ENCODE assay signal across 1 cellular context in the genomic region with DNA sequence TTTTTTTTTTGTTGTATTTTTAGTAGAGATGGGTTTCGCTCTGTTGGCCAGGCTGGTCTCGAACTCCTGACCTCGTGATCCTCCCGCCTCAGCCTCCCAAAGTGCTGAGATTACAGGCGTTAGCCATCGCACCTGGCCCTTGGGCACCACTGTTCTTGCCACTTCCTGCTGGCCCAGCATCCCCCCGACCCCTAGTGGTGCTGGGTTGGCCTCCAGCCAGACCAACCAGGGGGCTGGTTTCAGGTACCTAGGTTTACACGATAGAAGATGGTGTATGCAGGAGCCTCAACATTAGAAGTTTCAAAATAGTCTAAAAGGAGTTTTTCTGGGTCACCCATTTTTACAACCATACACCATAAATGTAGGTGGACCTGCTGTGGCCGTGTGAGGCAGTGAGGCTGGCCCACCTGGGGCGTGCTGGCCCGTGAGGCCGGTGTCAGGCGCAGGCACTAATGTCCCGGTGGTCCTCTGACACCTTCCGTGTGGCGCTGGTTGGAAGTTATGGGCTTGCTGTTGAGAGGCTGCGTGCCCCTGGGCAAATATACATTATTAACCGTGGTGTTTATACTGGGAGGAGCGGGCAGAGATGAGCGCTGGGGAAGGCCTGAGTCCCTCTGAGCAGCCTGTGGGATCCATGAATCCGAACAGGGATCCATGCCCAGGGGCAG.
TF ChIP-seq lines count a peak whose summit lies in the region.

No MANE protein-coding gene starts in this region.

TF ChIP-seq in SK-N-SH treated with all-trans-retinoic acid at 6 μM for 48 hours, 23 proteins besides CTCF, POLR2A, EP300 and RAD21 (continued from another document):
- TF ChIP-seq GLIS3 (CRISPR knock-in tag; IDR thresholded peaks at IDR 0.05): no peak
- no peak for TF ChIP-seq SNAI2 (CRISPR knock-in tag; IDR thresholded peaks at IDR 0.05)
- TF ChIP-seq TCF4 (CRISPR knock-in tag; IDR thresholded peaks at IDR 0.05; ENCODE audit: borderline replicate concordance): no peak
- TF ChIP-seq, protein P1, sequence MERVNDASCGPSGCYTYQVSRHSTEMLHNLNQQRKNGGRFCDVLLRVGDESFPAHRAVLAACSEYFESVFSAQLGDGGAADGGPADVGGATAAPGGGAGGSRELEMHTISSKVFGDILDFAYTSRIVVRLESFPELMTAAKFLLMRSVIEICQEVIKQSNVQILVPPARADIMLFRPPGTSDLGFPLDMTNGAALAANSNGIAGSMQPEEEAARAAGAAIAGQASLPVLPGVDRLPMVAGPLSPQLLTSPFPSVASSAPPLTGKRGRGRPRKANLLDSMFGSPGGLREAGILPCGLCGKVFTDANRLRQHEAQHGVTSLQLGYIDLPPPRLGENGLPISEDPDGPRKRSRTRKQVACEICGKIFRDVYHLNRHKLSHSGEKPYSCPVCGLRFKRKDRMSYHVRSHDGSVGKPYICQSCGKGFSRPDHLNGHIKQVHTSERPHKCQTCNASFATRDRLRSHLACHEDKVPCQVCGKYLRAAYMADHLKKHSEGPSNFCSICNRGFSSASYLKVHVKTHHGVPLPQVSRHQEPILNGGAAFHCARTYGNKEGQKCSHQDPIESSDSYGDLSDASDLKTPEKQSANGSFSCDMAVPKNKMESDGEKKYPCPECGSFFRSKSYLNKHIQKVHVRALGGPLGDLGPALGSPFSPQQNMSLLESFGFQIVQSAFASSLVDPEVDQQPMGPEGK (CRISPR knock-in tag; IDR thresholded peaks at IDR 0.05; ENCODE audit: borderline replicate concordance): no peak
- no peak for TF ChIP-seq ISL1 (CRISPR knock-in tag; IDR thresholded peaks at IDR 0.05)
